ENCODE assay signal across 13 cellular contexts in the genomic region with DNA sequence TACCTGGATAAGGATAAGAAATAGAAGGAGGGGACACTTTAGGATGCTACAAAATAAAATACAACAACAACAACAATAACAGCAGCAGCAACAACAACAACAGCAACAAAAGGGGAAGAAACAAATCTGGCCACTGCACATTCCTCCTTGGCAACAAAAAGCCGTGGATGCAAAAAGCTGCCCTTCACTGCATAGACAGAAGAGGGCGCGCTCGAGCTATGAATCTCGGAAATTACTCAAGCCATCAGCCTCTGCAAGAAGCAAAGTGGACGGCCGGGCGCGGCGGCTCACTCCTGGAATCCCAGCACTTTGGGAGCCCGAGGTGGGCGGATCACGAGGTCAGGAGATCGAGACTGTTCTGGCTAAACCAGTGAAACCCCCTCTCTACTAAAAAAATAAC. TPM values are rescaled to one million over a fixed set of nuclear protein-coding genes. Genes with fewer than 3 reads are reported as not detected.
A peak's percentile ranks its signal among the peaks of the same experiment; 100 is the strongest.
DNase-seq lines count a peak whose midpoint lies in the region; ATAC-seq and TF ChIP-seq lines count a peak whose summit lies in the region.
"Not testable (repeated sequence)": the region's sequence is repeated elsewhere in the genome, so short reads cannot be mapped to it uniquely, and the experiment has no call there.
"Had no signal": no experiment of that assay in that cellular context is flagged by ENCODE, and none has a peak within 500 bp of the region (broad histone marks: within the 10 kb centered on the region; RNA-seq: fewer than 3 reads in every experiment).

No MANE protein-coding gene starts in this region.

- 0 to 2% (median 0%) methylated on average over 3 to 10 of the region's 14 CpGs for WGBS in stomach, 5 donors

- not testable (repeated sequence) for H3K27ac ChIP-seq in right atrium auricular region, neutrophil, stomach

- peak; percentile 83 for DNase-seq in Calu3
- peak; percentile 86 for DNase-seq in T-helper 2 cell treated with Interferon-gamma antibody and Interleukin-4, amounts not matched to agents 5 μg/mL and 100 μg/mL, for 36 hours (ENCODE audit: low spot score)
- DNase-seq in activated CD8-positive, alpha-beta memory T cell treated with anti-CD3 and anti-CD28 coated beads, Interleukin-2, amount 50 U/mL, for 24 hours (ENCODE audit: extremely low read depth): peak; percentile 37
- DNase-seq in activated naive CD8-positive, alpha-beta T cell treated with anti-CD3 and anti-CD28 coated beads, Interleukin-2, amount 50 U/mL, for 24 hours: peak; percentile 66
- peak; percentile 98 for DNase-seq in right atrium auricular region (ENCODE audit: low spot score)
- DNase-seq in stimulated activated CD4-positive, alpha-beta T cell treated with anti-CD3 and anti-CD28 coated beads, Interleukin-4, amount 100 ng/mL, for 1 hour: peak; percentile 67
- DNase-seq in stomach: peak; percentile 90

- TF ChIP-seq EP300 in stomach (IDR thresholded peaks at IDR 0.05): not testable (repeated sequence)

- ATAC-seq in activated naive CD8-positive, alpha-beta T cell treated with anti-CD3 and anti-CD28 coated beads, Interleukin-2, amount 50 U/mL, for 24 hours: not testable (repeated sequence)

- H3K4me1 Mint-ChIP-seq in Calu3 (ENCODE audit: low read depth, unreplicated experiment); T-helper 2 cell treated with Interferon-gamma antibody and Interleukin-4, amounts not matched to agents 5 μg/mL and 100 μg/mL, for 36 hours (ENCODE audit: low read depth); activated naive CD8-positive, alpha-beta T cell treated with anti-CD3 and anti-CD28 coated beads, Interleukin-2, amount 50 U/mL, for 24 hours: not testable (repeated sequence)

- intact Hi-C loops in Calu3 (cut with micrococcal nuclease; ENCODE audit: unreplicated experiment); stomach (cut with DNase I; ENCODE audit: low total_unique reads): not testable (repeated sequence)

- not testable (repeated sequence) for H3K9me3 Mint-ChIP-seq in Calu3 (ENCODE audit: low read depth, unreplicated experiment); T-helper 2 cell treated with Interferon-gamma antibody and Interleukin-4, amounts not matched to agents 5 μg/mL and 100 μg/mL, for 36 hours; activated naive CD8-positive, alpha-beta T cell treated with anti-CD3 and anti-CD28 coated beads, Interleukin-2, amount 50 U/mL, for 24 hours

- TF ChIP-seq POLR2A in stomach (IDR thresholded peaks at IDR 0.05): not testable (repeated sequence)

- not testable (repeated sequence) for H3K27ac Mint-ChIP-seq in Calu3 (ENCODE audit: unreplicated experiment); T-helper 2 cell treated with Interferon-gamma antibody and Interleukin-4, amounts not matched to agents 5 μg/mL and 100 μg/mL, for 36 hours; activated naive CD8-positive, alpha-beta T cell treated with anti-CD3 and anti-CD28 coated beads, Interleukin-2, amount 50 U/mL, for 24 hours

- CTCF ChIA-PET in Calu3 (lab: Charles Lee): not testable (repeated sequence)

- H3K27me3 Mint-ChIP-seq in Calu3 (ENCODE audit: unreplicated experiment); T-helper 2 cell treated with Interferon-gamma antibody and Interleukin-4, amounts not matched to agents 5 μg/mL and 100 μg/mL, for 36 hours (ENCODE audit: low read depth); activated naive CD8-positive, alpha-beta T cell treated with anti-CD3 and anti-CD28 coated beads, Interleukin-2, amount 50 U/mL, for 24 hours: not testable (repeated sequence)

- TF ChIP-seq CTCF in Calu3 (IDR thresholded peaks at IDR 0.05; ENCODE audit: unreplicated experiment) (peak; percentile 70), right atrium auricular region (IDR thresholded peaks at IDR 0.05) (peak; percentile 43 to 71), neutrophil (IDR thresholded peaks at IDR 0.05) (peak; percentile 21), stomach (IDR thresholded peaks at IDR 0.05) (peak in 3 of 7 experiments; percentile 36 to 63 (median 53))

- not testable (repeated sequence) for H3K4me3 ChIP-seq in right atrium auricular region; neutrophil (ENCODE audit: low read depth in 1 of 2, low read length in 1 of 2); stomach

- H3K9me3 ChIP-seq in right atrium auricular region, neutrophil, stomach: not testable (repeated sequence)

- H3K36me3 Mint-ChIP-seq in Calu3 (ENCODE audit: insufficient read depth, unreplicated experiment); T-helper 2 cell treated with Interferon-gamma antibody and Interleukin-4, amounts not matched to agents 5 μg/mL and 100 μg/mL, for 36 hours (ENCODE audit: low read depth); activated naive CD8-positive, alpha-beta T cell treated with anti-CD3 and anti-CD28 coated beads, Interleukin-2, amount 50 U/mL, for 24 hours (ENCODE audit: low read depth): not testable (repeated sequence)

- not testable (repeated sequence) for BruUV-seq in Calu3 (replicated peaks; lab: Mats Ljungman, UMichigan)

- not testable (repeated sequence) for H3K4me1 ChIP-seq in right atrium auricular region; neutrophil (ENCODE audit: control insufficient read depth in 1 of 2, insufficient read depth in 1 of 2, low read depth in 1 of 2, low read length in 1 of 2); stomach

- H3K4me3 Mint-ChIP-seq in Calu3 (ENCODE audit: low read depth, unreplicated experiment); T-helper 2 cell treated with Interferon-gamma antibody and Interleukin-4, amounts not matched to agents 5 μg/mL and 100 μg/mL, for 36 hours; activated naive CD8-positive, alpha-beta T cell treated with anti-CD3 and anti-CD28 coated beads, Interleukin-2, amount 50 U/mL, for 24 hours: not testable (repeated sequence)

- H3K36me3 ChIP-seq in right atrium auricular region, neutrophil, stomach: not testable (repeated sequence)

- not testable (repeated sequence) for H3K27me3 ChIP-seq in right atrium auricular region, neutrophil, stomach

RNA-seq across cellular contexts. Expression of gene SULT2A1, which starts 23.2 kb away (rescaled TPM):
- total RNA-seq in Calu3 (2022) (not detected in 2 replicates), right atrium auricular region (not detected), stomach (10 to 100 TPM in 1 of 5 donors, 1 to 10 TPM in 1, not detected in 3; 6.8 to 13.4 TPM)
- polyA plus RNA-seq in stomach: 10 to 100 TPM in 1 of 3 donors, 1 to 10 TPM in 1, under 1 TPM in 1; 0.48 to 16.5 (median 8.5) TPM
- total RNA-seq: fibroblast of villous mesenchyme, H4, M059J, SJSA1 had no signal

RNA-seq across cellular contexts. Expression of gene TPRX2, which starts 50.3 kb away (rescaled TPM):
- total RNA-seq in Calu3 (2022): not detected in 2 replicates
- total RNA-seq in right atrium auricular region: not detected
- not detected for total RNA-seq in stomach
- not detected for polyA plus RNA-seq in stomach
- total RNA-seq: fibroblast of villous mesenchyme, H4, M059J, SJSA1, urinary bladder had no signal
- polyA plus RNA-seq: urinary bladder had no signal

Comparison
In these comparisons a context has a peak if more than half of its experiments do, and no peak if none do; other contexts are left out.
1. DNase-seq: peak in every context shown above with its lines; median percentile 98 in right atrium auricular region; 90 in stomach; 86 in T-helper 2 cell treated with Interferon-gamma antibody and Interleukin-4, amounts not matched to agents 5 μg/mL and 100 μg/mL, for 36 hours; 83 in Calu3; 67 in stimulated activated CD4-positive, alpha-beta T cell treated with anti-CD3 and anti-CD28 coated beads, Interleukin-4, amount 100 ng/mL, for 1 hour; 66 in activated naive CD8-positive, alpha-beta T cell treated with anti-CD3 and anti-CD28 coated beads, Interleukin-2, amount 50 U/mL, for 24 hours; 37 in activated CD8-positive, alpha-beta memory T cell treated with anti-CD3 and anti-CD28 coated beads, Interleukin-2, amount 50 U/mL, for 24 hours.